Comparison of ENCODE assay signal across 22 cellular contexts in the genomic region with DNA sequence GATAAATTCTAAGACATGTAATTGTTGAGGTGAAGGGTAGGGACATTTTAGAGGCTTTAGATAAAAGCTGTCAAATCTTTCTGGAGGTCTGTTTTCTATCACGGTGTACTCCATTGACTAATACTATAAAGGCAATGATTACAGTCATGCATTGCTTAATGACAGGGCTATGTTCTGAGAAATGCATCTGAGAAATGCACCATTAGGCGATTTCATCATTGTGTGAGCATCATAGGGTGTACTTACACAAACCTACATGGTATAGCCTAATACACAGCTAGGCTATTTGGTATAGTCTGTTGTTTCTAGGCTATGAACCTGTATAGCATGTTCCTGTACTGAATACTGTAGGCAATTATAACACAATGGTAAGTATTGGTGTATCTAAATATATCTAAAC.
DNase-seq lines count a peak whose midpoint lies in the region; FAIRE-seq and TF ChIP-seq lines count a peak whose summit lies in the region.
"Had no signal": no experiment of that assay in that cellular context is flagged by ENCODE, and none has a peak within 500 bp of the region (broad histone marks: within the 10 kb centered on the region; RNA-seq: fewer than 3 reads in every experiment).

No MANE protein-coding gene starts in this region.

- CTCF ChIA-PET in activated naive CD4-positive, alpha-beta T cell treated with anti-CD3 and anti-CD28 coated beads for 36 hours (lab: Charles Lee): interaction anchor here (0.9 kb wide), 1 partner anchor 30 kb away, joined by 3 read pairs; no protein-coding TSS in a partner anchor

- H3K27me3 ChIP-seq in adipocyte (replicated peaks; ENCODE audit: control insufficient read depth, insufficient read depth, low read length) (no peaks in the 10 kb centered on the region), BE2C (no peaks in the 10 kb centered on the region)

- no peak overlapping the region for H3K4me3 ChIP-seq in adipocyte (ENCODE audit: low read length)
- H3K4me3 ChIP-seq in fibroblast of villous mesenchyme (ENCODE audit: low read depth, low read length): no peak overlapping the region
- H3K4me3 ChIP-seq in BE2C (ENCODE audit: low read depth, low read length): no peak overlapping the region
- H3K4me3 ChIP-seq: GM23338, K562 had no signal

- H3K36me3 ChIP-seq in adipocyte (ENCODE audit: control insufficient read depth, insufficient read depth, low read length, severe bottlenecking): no peaks in the 10 kb centered on the region
- no peaks in the 10 kb centered on the region for H3K36me3 ChIP-seq in BE2C

- H3K9me3 ChIP-seq in adipocyte (ENCODE audit: control insufficient read depth, low read length): no peaks in the 10 kb centered on the region
- H3K9me3 ChIP-seq in BE2C: no peaks in the 10 kb centered on the region

- DNase-seq in DMS153 (lab: John Stamatoyannopoulos, UW) (peak; percentile 65), HTR-8/SVneo (ENCODE audit: insufficient read length, low spot score) (no peak), adipocyte (ENCODE audit: low read depth) (peak; percentile 41), fibroblast of villous mesenchyme (ENCODE audit: low read depth) (peak; percentile 66), NOMO-1 (lab: John Stamatoyannopoulos, UW; ENCODE audit: unreplicated experiment in 2 of 2) (no peak), glomerular visceral epithelial cell (ENCODE audit: extremely low spot score) (no peak), BE2C (no peak)
- no peak for DNase-seq in activated naive CD4-positive, alpha-beta T cell treated with anti-CD3 and anti-CD28 coated beads for 36 hours
- DNase-seq: ACHN; CD4-positive, CD25-positive, alpha-beta regulatory T cell; DMS 273 treated with DMSO at 0.1 percent for 48 hours; NCI-H187 treated with DMSO at 0.1 percent for 48 hours; NCI-H2171; NCI-H526 treated with DMSO at 0.1 percent for 48 hours; NK-92 treated with Interleukin-12 subunit alpha and Interleukin-12 subunit beta, amount 100 ng/mL, for 24 hours; OCI-M1; Right ventricle myocardium superior; SK-N-SH; T-cell had no signal

- FAIRE-seq in HTR-8/SVneo (lab: Jason Lieb, UNC): peak; percentile 64
- FAIRE-seq: GM12891, K562 had no signal

- no peak for TF ChIP-seq CTCF in fibroblast of villous mesenchyme (IDR thresholded peaks at IDR 0.05; ENCODE audit: insufficient read depth, low read depth, low read length)
- no peak for TF ChIP-seq CTCF in BE2C (IDR thresholded peaks at IDR 0.05; ENCODE audit: low read depth, low read length)

- peaks cover 1% of the 10 kb centered on the region for H3K9me3 Mint-ChIP-seq in activated naive CD4-positive, alpha-beta T cell treated with anti-CD3 and anti-CD28 coated beads for 36 hours

- no peaks in the 10 kb centered on the region for H3K27me3 Mint-ChIP-seq in activated naive CD4-positive, alpha-beta T cell treated with anti-CD3 and anti-CD28 coated beads for 36 hours (ENCODE audit: low read depth)
- H3K27me3 Mint-ChIP-seq: T-cell had no signal

- H3K36me3 Mint-ChIP-seq in activated naive CD4-positive, alpha-beta T cell treated with anti-CD3 and anti-CD28 coated beads for 36 hours (ENCODE audit: low read depth): no peaks in the 10 kb centered on the region
- H3K36me3 Mint-ChIP-seq: CD4-positive, CD25-positive, alpha-beta regulatory T cell; T-cell had no signal

- no peak overlapping the region for H3K9ac ChIP-seq in adipocyte (ENCODE audit: low read length)
- H3K9ac ChIP-seq: SK-N-SH had no signal

- peaks cover 2% of the 10 kb centered on the region for H3K4me1 Mint-ChIP-seq in activated naive CD4-positive, alpha-beta T cell treated with anti-CD3 and anti-CD28 coated beads for 36 hours (ENCODE audit: low read depth)

- H3K4me1 ChIP-seq in adipocyte (ENCODE audit: control insufficient read depth, insufficient read depth, low read length) (peaks cover 41% of the 10 kb centered on the region), BE2C (no peaks in the 10 kb centered on the region; the same call in 1 of the 2 replicates)

- no peak overlapping the region for H3K27ac Mint-ChIP-seq in activated naive CD4-positive, alpha-beta T cell treated with anti-CD3 and anti-CD28 coated beads for 36 hours
- H3K27ac Mint-ChIP-seq: CD4-positive, CD25-positive, alpha-beta regulatory T cell; GM23338; T-cell had no signal

- no peak overlapping the region for H3K4me3 Mint-ChIP-seq in activated naive CD4-positive, alpha-beta T cell treated with anti-CD3 and anti-CD28 coated beads for 36 hours
- H3K4me3 Mint-ChIP-seq: CD4-positive, CD25-positive, alpha-beta regulatory T cell; GM23338; T-cell had no signal

- intact Hi-C loops in activated naive CD4-positive, alpha-beta T cell treated with anti-CD3 and anti-CD28 coated beads for 36 hours (cut with micrococcal nuclease): no loop called here

Comparison
In these comparisons a context has a peak if more than half of its experiments do, and no peak if none do; other contexts are left out.
1. DNase-seq: peak in DMS153 (single experiment), adipocyte (single experiment) and fibroblast of villous mesenchyme (single experiment); none in HTR-8/SVneo (single experiment), activated naive CD4-positive, alpha-beta T cell treated with anti-CD3 and anti-CD28 coated beads for 36 hours (single experiment), NOMO-1 (0 of 2), glomerular visceral epithelial cell (single experiment) and BE2C (single experiment).